13 cellular contexts compared by ENCODE assay signal in genomic region chr1:32266926-32267645, GRCh38. TPM values are rescaled to one million over a fixed set of nuclear protein-coding genes. Genes with fewer than 3 reads are reported as not detected.
DNase-seq lines count a peak whose midpoint lies in the region; ATAC-seq and TF ChIP-seq lines count a peak whose summit lies in the region.
"Had no signal": no experiment of that assay in that cellular context is flagged by ENCODE, and none has a peak within 500 bp of the region (broad histone marks: within the 10 kb centered on the region; RNA-seq: fewer than 3 reads in every experiment).

No MANE protein-coding gene starts in this region.

- no peaks in the 10 kb centered on the region for H3K9me3 ChIP-seq in effector memory CD4-positive, alpha-beta T cell (ENCODE audit: control insufficient read depth, low read length)
- H3K9me3 ChIP-seq: testis had no signal

- peak overlapping the region; percentile 36 for H3K4me3 Mint-ChIP-seq in activated CD4-positive, alpha-beta T cell treated with anti-CD3 and anti-CD28 coated beads for 36 hours

- peak overlapping the region; percentile 97 for H3K27ac Mint-ChIP-seq in activated CD4-positive, alpha-beta T cell treated with anti-CD3 and anti-CD28 coated beads for 36 hours

- intact Hi-C loops in activated CD4-positive, alpha-beta T cell treated with anti-CD3 and anti-CD28 coated beads for 36 hours (cut with DNase I, micrococcal nuclease): loop anchor here in 1 of 2 experiments (10.0 kb wide), 1 partner anchor 332 kb away; the partner anchor contains the start of gene PTP4A2
- intact Hi-C loops in left cardiac atrium (cut with DNase I): no loop called here

- ATAC-seq in activated CD4-positive, alpha-beta T cell treated with anti-CD3 and anti-CD28 coated beads for 36 hours: peak; percentile 40
- ATAC-seq in SK-N-SH treated with all-trans-retinoic acid at 6 μM for 48 hours (peak; percentile 54), HG03565 (IDR thresholded peaks at IDR 0.05; ENCODE audit: unreplicated experiment) (no peak), left cardiac atrium (no peak)

- peak; percentile 49 for DNase-seq in activated CD4-positive, alpha-beta T cell treated with anti-CD3 and anti-CD28 coated beads for 36 hours
- DNase-seq in activated CD4-positive, alpha-beta T cell treated with anti-CD3 and anti-CD28 coated beads, Interleukin-2, amount 50 U/mL, for 1 hour: no peak
- no peak for DNase-seq in effector memory CD4-positive, alpha-beta T cell
- DNase-seq in renal cortical epithelial cell (ENCODE audit: low read depth) (peak; percentile 72), 8988T (no peak), left cardiac atrium (no peak)
- DNase-seq: cortex of kidney, KG1, testis had no signal

- no peaks in the 10 kb centered on the region for H3K36me3 ChIP-seq in effector memory CD4-positive, alpha-beta T cell (ENCODE audit: control insufficient read depth, insufficient read depth, low read length)

- H3K27ac ChIP-seq in effector memory CD4-positive, alpha-beta T cell (ENCODE audit: insufficient read depth, low read length, poor library complexity, severe bottlenecking): peak overlapping the region; percentile 36
- H3K27ac ChIP-seq: testis had no signal

- H3K27me3 Mint-ChIP-seq in activated CD4-positive, alpha-beta T cell treated with anti-CD3 and anti-CD28 coated beads for 36 hours: no peaks in the 10 kb centered on the region

- H3K36me3 Mint-ChIP-seq in activated CD4-positive, alpha-beta T cell treated with anti-CD3 and anti-CD28 coated beads for 36 hours (ENCODE audit: low read depth): peaks cover 34% of the 10 kb centered on the region

- POLR2A ChIA-PET in activated CD4-positive, alpha-beta T cell treated with anti-CD3 and anti-CD28 coated beads for 36 hours (lab: Charles Lee): no interaction called here

- H3K9me3 Mint-ChIP-seq in activated CD4-positive, alpha-beta T cell treated with anti-CD3 and anti-CD28 coated beads for 36 hours (ENCODE audit: low read depth): no peaks in the 10 kb centered on the region

- CTCF ChIA-PET in activated CD4-positive, alpha-beta T cell treated with anti-CD3 and anti-CD28 coated beads for 36 hours (lab: Charles Lee): no interaction called here

- no peak overlapping the region for H3K4me3 ChIP-seq in effector memory CD4-positive, alpha-beta T cell (ENCODE audit: insufficient read depth, low read depth, low read length, poor library complexity, severe bottlenecking)
- H3K4me3 ChIP-seq: testis had no signal

- no peaks in the 10 kb centered on the region for H3K27me3 ChIP-seq in effector memory CD4-positive, alpha-beta T cell (replicated peaks; ENCODE audit: control insufficient read depth, insufficient read depth, low read length, poor library complexity, severe bottlenecking)
- H3K27me3 ChIP-seq: testis had no signal

- peaks cover 54% of the 10 kb centered on the region for H3K4me1 ChIP-seq in effector memory CD4-positive, alpha-beta T cell (ENCODE audit: control insufficient read depth, insufficient read depth, low read length, poor library complexity, severe bottlenecking)
- H3K4me1 ChIP-seq: testis had no signal

- peaks cover 60% of the 10 kb centered on the region for H3K4me1 Mint-ChIP-seq in activated CD4-positive, alpha-beta T cell treated with anti-CD3 and anti-CD28 coated beads for 36 hours

TF ChIP-seq in SK-N-SH treated with all-trans-retinoic acid at 6 μM for 48 hours, 23 proteins besides CTCF, POLR2A, EP300 and RAD21:
- TF ChIP-seq ISL1 (CRISPR knock-in tag; IDR thresholded peaks at IDR 0.05) (0 out of 2 replicates have a peak, but pooled peaks have one; percentile 21), BACH2 (CRISPR knock-in tag; IDR thresholded peaks at IDR 0.05; ENCODE audit: borderline replicate concordance) (no peak), CREB5 (CRISPR knock-in tag; IDR thresholded peaks at IDR 0.05; ENCODE audit: low read depth) (0 out of 2 replicates have a peak, but pooled peaks have one; percentile 20)

RNA-seq across cellular contexts. Expression of gene LCK, which starts 16.0 kb away (rescaled TPM):
- 100 to 1,000 TPM; 179 to 220 TPM for total RNA-seq in activated CD4-positive, alpha-beta T cell treated with anti-CD3 and anti-CD28 coated beads for 36 hours
- 0.10 and 0.69 TPM in 2 replicates for total RNA-seq in renal cortical epithelial cell
- 1 to 10 TPM; 1.2 to 2.6 TPM for total RNA-seq in left cardiac atrium
- total RNA-seq: NCI-H460, SK-MEL-5 had no signal

RNA-seq across cellular contexts. Expression of gene FAM167B, which starts 20.1 kb away (rescaled TPM):
- total RNA-seq in activated CD4-positive, alpha-beta T cell treated with anti-CD3 and anti-CD28 coated beads for 36 hours: under 1 TPM; 0.72 to 0.82 TPM
- total RNA-seq in renal cortical epithelial cell: 0.20 TPM in 1 of 2 replicates, not detected in the other
- 1 to 10 TPM; 5.5 to 9.8 TPM for total RNA-seq in left cardiac atrium
- total RNA-seq: NCI-H460 had no signal

RNA-seq across cellular contexts. Expression of gene HDAC1, which starts 24.8 kb away (rescaled TPM):
- 100 to 1,000 TPM; 132 to 146 TPM for total RNA-seq in activated CD4-positive, alpha-beta T cell treated with anti-CD3 and anti-CD28 coated beads for 36 hours
- total RNA-seq in renal cortical epithelial cell (113 and 117 TPM in 2 replicates), left cardiac atrium (10 to 100 TPM; 34.8 to 34.9 TPM)

RNA-seq across cellular contexts. Expression of gene EIF3I, which starts 44.9 kb away (rescaled TPM):
- 100 to 1,000 TPM; 299 to 349 TPM for total RNA-seq in activated CD4-positive, alpha-beta T cell treated with anti-CD3 and anti-CD28 coated beads for 36 hours
- total RNA-seq in renal cortical epithelial cell (283 and 504 TPM in 2 replicates), left cardiac atrium (100 to 1,000 TPM in 1 of 2 donors, 10 to 100 TPM in 1; 95.1 to 110 TPM)

RNA-seq across cellular contexts. Expression of gene TMEM234, which starts 44.9 kb away (rescaled TPM):
- 1 to 10 TPM; 7.3 to 8.2 TPM for total RNA-seq in activated CD4-positive, alpha-beta T cell treated with anti-CD3 and anti-CD28 coated beads for 36 hours
- 9.4 and 19.8 TPM in 2 replicates for total RNA-seq in renal cortical epithelial cell
- 1 to 10 TPM; 8.8 to 9.9 TPM for total RNA-seq in left cardiac atrium

Comparison
In these comparisons a context has a peak if more than half of its experiments do, and no peak if none do; other contexts are left out.
1. DNase-seq: peak in activated CD4-positive, alpha-beta T cell treated with anti-CD3 and anti-CD28 coated beads for 36 hours (single experiment) and renal cortical epithelial cell (single experiment); none in activated CD4-positive, alpha-beta T cell treated with anti-CD3 and anti-CD28 coated beads, Interleukin-2, amount 50 U/mL, for 1 hour (single experiment), effector memory CD4-positive, alpha-beta T cell (0 of 3), 8988T (single experiment) and left cardiac atrium (single experiment).
2. ATAC-seq: peak in activated CD4-positive, alpha-beta T cell treated with anti-CD3 and anti-CD28 coated beads for 36 hours (single experiment) and SK-N-SH treated with all-trans-retinoic acid at 6 μM for 48 hours (single experiment); none in HG03565 (single experiment) and left cardiac atrium (0 of 2).
3. RNA of gene LCK, which starts 16.0 kb away (total RNA-seq): 179 to 220 TPM in activated CD4-positive, alpha-beta T cell treated with anti-CD3 and anti-CD28 coated beads for 36 hours; 1.2 to 2.6 TPM in left cardiac atrium and 0.10 to 0.69 TPM in renal cortical epithelial cell; every median in the first group is over 10 times any median in the second.